ENCODE assay signal across 15 cellular contexts in genomic region chr9:16105576-16105975, GRCh38.
"Had no signal": no experiment of that assay in that cellular context is flagged by ENCODE, and none has a peak within 500 bp of the region (broad histone marks: within the 10 kb centered on the region; RNA-seq: fewer than 3 reads in every experiment).

No MANE protein-coding gene starts in this region.

- H3K27me3 ChIP-seq: gastroesophageal sphincter, neural progenitor cell, uterus had no signal

- H3K27ac Mint-ChIP-seq: activated CD4-positive, alpha-beta memory T cell treated with anti-CD3 and anti-CD28 coated beads, Interleukin-2, amount 10 ng/mL, durations not matched to agents 7 days and 5 days; activated naive CD8-positive, alpha-beta T cell treated with anti-CD3 and anti-CD28 coated beads for 36 hours; neural progenitor cell; stimulated activated naive CD8-positive, alpha-beta T cell treated with anti-CD3 and anti-CD28 coated beads, Interleukin-15, amount 100 ng/mL, for 72 hours had no signal

- DNase-seq: activated CD4-positive, alpha-beta memory T cell treated with anti-CD3 and anti-CD28 coated beads, Interleukin-2, amount 10 ng/mL, durations not matched to agents 7 days and 5 days; activated CD4-positive, CD25-positive, alpha-beta regulatory T cell treated with anti-CD3 and anti-CD28 coated beads, Interleukin-2, amount 50 U/mL, for 72 hours; activated gamma-delta T cell; activated naive CD8-positive, alpha-beta T cell treated with anti-CD3 and anti-CD28 coated beads for 36 hours; activated T-cell treated with anti-CD3 and anti-CD28 coated beads, Interleukin-2, amount 50 U/mL, for 48 hours; anterior cingulate cortex; dermis blood vessel endothelial cell; stimulated activated CD4-positive, alpha-beta T cell treated with anti-CD3 and anti-CD28 coated beads, Interleukin-4, amount 100 ng/mL, for 4 hours; stimulated activated naive CD8-positive, alpha-beta T cell treated with anti-CD3 and anti-CD28 coated beads, Interleukin-15, amount 100 ng/mL, for 72 hours; uterus had no signal

- H3K9me3 Mint-ChIP-seq: activated CD4-positive, alpha-beta memory T cell treated with anti-CD3 and anti-CD28 coated beads, Interleukin-2, amount 10 ng/mL, durations not matched to agents 7 days and 5 days; activated naive CD8-positive, alpha-beta T cell treated with anti-CD3 and anti-CD28 coated beads for 36 hours; central memory CD8-positive, alpha-beta T cell; neural progenitor cell; stimulated activated naive CD8-positive, alpha-beta T cell treated with anti-CD3 and anti-CD28 coated beads, Interleukin-15, amount 100 ng/mL, for 72 hours had no signal

- H3K4me3 Mint-ChIP-seq: activated CD4-positive, alpha-beta memory T cell treated with anti-CD3 and anti-CD28 coated beads, Interleukin-2, amount 10 ng/mL, durations not matched to agents 7 days and 5 days; activated naive CD8-positive, alpha-beta T cell treated with anti-CD3 and anti-CD28 coated beads for 36 hours; central memory CD8-positive, alpha-beta T cell; neural progenitor cell; stimulated activated naive CD8-positive, alpha-beta T cell treated with anti-CD3 and anti-CD28 coated beads, Interleukin-15, amount 100 ng/mL, for 72 hours had no signal

- H3K36me3 ChIP-seq: gastroesophageal sphincter, neural progenitor cell, uterus had no signal

- H3K27ac ChIP-seq: gastroesophageal sphincter, parathyroid adenoma, skin epidermis had no signal

- H3K4me3 ChIP-seq: gastroesophageal sphincter, neural progenitor cell, skin epidermis, uterus had no signal

- H3K4me1 ChIP-seq: parathyroid adenoma had no signal

- H3K27me3 Mint-ChIP-seq: activated CD4-positive, alpha-beta memory T cell treated with anti-CD3 and anti-CD28 coated beads, Interleukin-2, amount 10 ng/mL, durations not matched to agents 7 days and 5 days; activated naive CD8-positive, alpha-beta T cell treated with anti-CD3 and anti-CD28 coated beads for 36 hours; central memory CD8-positive, alpha-beta T cell; stimulated activated naive CD8-positive, alpha-beta T cell treated with anti-CD3 and anti-CD28 coated beads, Interleukin-15, amount 100 ng/mL, for 72 hours had no signal

- H3K9ac ChIP-seq: neural progenitor cell, parathyroid adenoma had no signal

- H3K9me3 ChIP-seq: gastroesophageal sphincter, uterus had no signal

- ATAC-seq: gastroesophageal sphincter; stimulated activated naive CD8-positive, alpha-beta T cell treated with anti-CD3 and anti-CD28 coated beads, Interleukin-15, amount 100 ng/mL, for 72 hours had no signal

- H3K36me3 Mint-ChIP-seq: activated naive CD8-positive, alpha-beta T cell treated with anti-CD3 and anti-CD28 coated beads for 36 hours; neural progenitor cell had no signal

- H3K4me1 Mint-ChIP-seq: activated CD4-positive, alpha-beta memory T cell treated with anti-CD3 and anti-CD28 coated beads, Interleukin-2, amount 10 ng/mL, durations not matched to agents 7 days and 5 days; activated naive CD8-positive, alpha-beta T cell treated with anti-CD3 and anti-CD28 coated beads for 36 hours; central memory CD8-positive, alpha-beta T cell; stimulated activated naive CD8-positive, alpha-beta T cell treated with anti-CD3 and anti-CD28 coated beads, Interleukin-15, amount 100 ng/mL, for 72 hours had no signal
